31 cellular contexts compared by ENCODE assay signal in genomic region chr10:107873007-107873406, GRCh38.
"Had no signal": no experiment of that assay in that cellular context is flagged by ENCODE, and none has a peak within 500 bp of the region (broad histone marks: within the 10 kb centered on the region; RNA-seq: fewer than 3 reads in every experiment).

No MANE protein-coding gene starts in this region.

- H3K36me3 ChIP-seq: adrenal gland, brain microvascular endothelial cell had no signal

- FAIRE-seq: astrocyte, TTC549 had no signal

- H3K27me3 ChIP-seq: adrenal gland, body of pancreas, brain microvascular endothelial cell had no signal

- H3K27ac ChIP-seq: adrenal gland, body of pancreas, brain microvascular endothelial cell, VCaP had no signal

- DNase-seq: activated B cell treated with CpG ODN at 0.5 μM for 24 hours; activated CD4-positive, alpha-beta memory T cell treated with anti-CD3 and anti-CD28 coated beads for 36 hours; activated CD4-positive, alpha-beta T cell treated with anti-CD3 and anti-CD28 coated beads for 4 hours; activated CD4-positive, alpha-beta T cell treated with anti-CD3 and anti-CD28 coated beads, Interleukin-2, amount 10 ng/mL, durations not matched to agents 24 days and 14 days; activated CD4-positive, alpha-beta T cell treated with anti-CD3 and anti-CD28 coated beads, Interleukin-2, amount 50 U/mL, for 1 hour; activated CD4-positive, alpha-beta T cell treated with anti-CD3 and anti-CD28 coated beads, Interleukin-2, amount 50 U/mL, for 4 hours; activated CD4-positive, CD25-positive, alpha-beta regulatory T cell treated with anti-CD3 and anti-CD28 coated beads, Interleukin-2, amount 50 U/mL, for 72 hours; activated CD8-positive, alpha-beta memory T cell treated with anti-CD3 and anti-CD28 coated beads, Interleukin-2, amount 50 U/mL, for 4 hours; activated CD8-positive, alpha-beta T cell treated with anti-CD3 and anti-CD28 coated beads for 36 hours; activated effector memory CD4-positive, alpha-beta T cell treated with anti-CD3 and anti-CD28 coated beads, Interleukin-2, amount 50 U/mL, for 16 hours; activated gamma-delta T cell treated with Interleukin-2 at 50 U/mL for 16 hours; activated naive CD4-positive, alpha-beta T cell; activated naive CD4-positive, alpha-beta T cell treated with anti-CD3 and anti-CD28 coated beads for 36 hours; activated naive CD4-positive, alpha-beta T cell treated with anti-CD3 and anti-CD28 coated beads, Interleukin-2, amount 50 U/mL, for 16 hours; activated naive CD8-positive, alpha-beta T cell treated with anti-CD3 and anti-CD28 coated beads for 36 hours; activated T-cell treated with anti-CD3 and anti-CD28 coated beads for 4 hours; activated T-cell treated with anti-CD3 and anti-CD28 coated beads, Interleukin-2, amount 50 U/mL, for 1 hour; activated T-cell treated with anti-CD3 and anti-CD28 coated beads, Interleukin-2, amount 50 U/mL, for 4 hours; activated T-cell treated with anti-CD3 and anti-CD28 coated beads, Interleukin-2, amount 50 U/mL, for 72 hours; adrenal gland; amniotic stem cell; aorta; body of pancreas; brain microvascular endothelial cell; central memory CD4-positive, alpha-beta T cell; T-helper 1 cell; T-helper 2 cell; T-helper 9 cell had no signal

- H3K9me3 ChIP-seq: adrenal gland, body of pancreas had no signal

- H3K4me3 ChIP-seq: adrenal gland, body of pancreas had no signal

- H3K4me1 ChIP-seq: adrenal gland, body of pancreas had no signal
